ENCODE assay signal across 8 cellular contexts in the genomic region with DNA sequence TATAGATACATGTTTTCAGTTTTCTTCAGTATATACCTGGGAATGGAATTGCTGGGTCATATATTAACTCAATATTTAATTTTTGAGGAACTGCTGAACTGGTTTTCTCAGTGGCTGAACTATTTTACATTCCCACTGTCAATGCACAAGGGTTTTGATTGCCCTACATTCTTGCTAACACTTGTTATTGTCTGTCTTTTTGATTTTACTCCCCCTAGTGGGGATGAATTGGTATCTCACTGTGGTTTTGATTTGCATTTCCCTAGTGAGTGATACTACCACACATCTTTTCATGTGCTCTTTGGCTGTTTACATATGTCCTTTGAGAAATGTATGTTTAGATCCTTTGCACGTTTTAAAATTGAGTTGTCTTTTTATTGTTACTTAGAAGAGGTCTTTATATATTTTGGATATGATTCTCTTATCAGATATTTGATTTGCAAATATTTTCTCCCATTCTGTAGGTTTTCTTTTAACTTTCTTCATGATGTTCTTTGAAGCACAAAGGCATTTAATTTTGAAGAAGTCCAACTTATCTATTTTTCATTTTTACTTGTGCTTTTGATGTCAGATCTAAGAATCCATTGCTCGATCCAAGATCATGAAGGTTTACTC. TPM values are rescaled to one million over a fixed set of nuclear protein-coding genes. Genes with fewer than 3 reads are reported as not detected.
A peak's percentile ranks its signal among the peaks of the same experiment; 100 is the strongest.
DNase-seq lines count a peak whose midpoint lies in the region; ATAC-seq and TF ChIP-seq lines count a peak whose summit lies in the region.

No MANE protein-coding gene starts in this region.

- H3K27me3 ChIP-seq in Caco-2 (replicated peaks; ENCODE audit: control insufficient read depth, insufficient read depth, low read length) (no peaks in the 10 kb centered on the region), kidney epithelial cell (ENCODE audit: control insufficient read depth, insufficient read depth, low read length) (no peaks in the 10 kb centered on the region)

- peak; percentile 42 to 44 for TF ChIP-seq CTCF in Caco-2 (IDR thresholded peaks at IDR 0.05; ENCODE audit: insufficient read depth in 1 of 2, low read depth in 1 of 2, low read length in 1 of 2, severe bottlenecking in 1 of 2, unreplicated experiment in 1 of 2)
- peak; percentile 46 for TF ChIP-seq CTCF in astrocyte of the cerebellum (IDR thresholded peaks at IDR 0.05; ENCODE audit: low read depth, low read length, missing control alignments)
- peak; percentile 51 for TF ChIP-seq CTCF in kidney epithelial cell (IDR thresholded peaks at IDR 0.05; ENCODE audit: insufficient read depth, low read length, poor library complexity, severe bottlenecking)

- CTCF ChIA-PET in Caco-2 (lab: Charles Lee) = no interaction called here

- no peaks in the 10 kb centered on the region for H3K9me3 ChIP-seq in Caco-2

- H3K4me1 ChIP-seq in Caco-2 = no peaks in the 10 kb centered on the region

- H3K9me3 Mint-ChIP-seq in Caco-2 (ENCODE audit: unreplicated experiment) = no peaks in the 10 kb centered on the region

- DNase-seq in Caco-2 = peak in 1 of 2 experiments; percentile 35
- peak; percentile 41 for DNase-seq in NCI-H345 (lab: John Stamatoyannopoulos, UW)
- DNase-seq in astrocyte of the cerebellum (ENCODE audit: low read depth) = peak; percentile 35
- no peak for DNase-seq in kidney epithelial cell (ENCODE audit: low read depth)
- no peak for DNase-seq in stimulated activated CD4-positive, alpha-beta T cell treated with anti-CD3 and anti-CD28 coated beads, Interleukin-2, amount 100 ng/mL, for 24 hours

- in situ Hi-C loops in astrocyte of the cerebellum (cut with HindIII; ENCODE audit: low sequenced_read_pairs) = no loop called here

- ATAC-seq in GM21529 (IDR thresholded peaks at IDR 0.05; ENCODE audit: unreplicated experiment) = peak; percentile 66
- ATAC-seq in HG03108 (IDR thresholded peaks at IDR 0.05; ENCODE audit: unreplicated experiment) = no peak
- no peak for ATAC-seq in HG02798 (IDR thresholded peaks at IDR 0.05; ENCODE audit: poor library complexity, unreplicated experiment)

- H3K27ac Mint-ChIP-seq in Caco-2 (ENCODE audit: unreplicated experiment) = no peak overlapping the region

- BruUV-seq in Caco-2 (replicated peaks; lab: Mats Ljungman, UMichigan) = no TSS peak

- POLR2A ChIA-PET in Caco-2 (lab: Charles Lee) = no interaction called here

- intact Hi-C loops in Caco-2 (cut with micrococcal nuclease; ENCODE audit: unreplicated experiment) = loop anchor here (1.0 kb wide), 2 partner anchors 93 to 106 kb away; no protein-coding TSS in a partner anchor

- H3K36me3 ChIP-seq in Caco-2 (ENCODE audit: control insufficient read depth, insufficient read depth, low read length) (no peaks in the 10 kb centered on the region), kidney epithelial cell (ENCODE audit: control insufficient read depth, insufficient read depth, low read length) (no peaks in the 10 kb centered on the region)

- H3K36me3 Mint-ChIP-seq in Caco-2 (ENCODE audit: insufficient read depth, unreplicated experiment) = no peaks in the 10 kb centered on the region

- no peaks in the 10 kb centered on the region for H3K4me1 Mint-ChIP-seq in Caco-2 (ENCODE audit: low read depth, unreplicated experiment)

- no peaks in the 10 kb centered on the region for H3K27me3 Mint-ChIP-seq in Caco-2 (ENCODE audit: insufficient read depth, unreplicated experiment)

- H3K4me3 Mint-ChIP-seq in Caco-2 (ENCODE audit: unreplicated experiment) = no peak overlapping the region

- H3K4me3 ChIP-seq in Caco-2 (ENCODE audit: low read depth, low read length) (no peak overlapping the region), astrocyte of the cerebellum (ENCODE audit: low read depth, low read length) (no peak overlapping the region), kidney epithelial cell (ENCODE audit: low read depth, low read length) (no peak overlapping the region)

RNA-seq across cellular contexts. Expression of gene ASB1, which starts 36.2 kb away (rescaled TPM):
- total RNA-seq in Caco-2 (2022) (14.2 and 16.9 TPM in 2 replicates), kidney epithelial cell (23.0 and 44.9 TPM in 2 replicates)

Comparison
In these comparisons a context has a peak if more than half of its experiments do, and no peak if none do; other contexts are left out.
1. DNase-seq: peak in NCI-H345 (single experiment) and astrocyte of the cerebellum (single experiment); none in kidney epithelial cell (single experiment) and stimulated activated CD4-positive, alpha-beta T cell treated with anti-CD3 and anti-CD28 coated beads, Interleukin-2, amount 100 ng/mL, for 24 hours (0 of 2).
2. Peak in every context shown above with its lines, with median percentiles within 50 percentile points of each other: CTCF ChIP-seq.